In the genomic region with DNA sequence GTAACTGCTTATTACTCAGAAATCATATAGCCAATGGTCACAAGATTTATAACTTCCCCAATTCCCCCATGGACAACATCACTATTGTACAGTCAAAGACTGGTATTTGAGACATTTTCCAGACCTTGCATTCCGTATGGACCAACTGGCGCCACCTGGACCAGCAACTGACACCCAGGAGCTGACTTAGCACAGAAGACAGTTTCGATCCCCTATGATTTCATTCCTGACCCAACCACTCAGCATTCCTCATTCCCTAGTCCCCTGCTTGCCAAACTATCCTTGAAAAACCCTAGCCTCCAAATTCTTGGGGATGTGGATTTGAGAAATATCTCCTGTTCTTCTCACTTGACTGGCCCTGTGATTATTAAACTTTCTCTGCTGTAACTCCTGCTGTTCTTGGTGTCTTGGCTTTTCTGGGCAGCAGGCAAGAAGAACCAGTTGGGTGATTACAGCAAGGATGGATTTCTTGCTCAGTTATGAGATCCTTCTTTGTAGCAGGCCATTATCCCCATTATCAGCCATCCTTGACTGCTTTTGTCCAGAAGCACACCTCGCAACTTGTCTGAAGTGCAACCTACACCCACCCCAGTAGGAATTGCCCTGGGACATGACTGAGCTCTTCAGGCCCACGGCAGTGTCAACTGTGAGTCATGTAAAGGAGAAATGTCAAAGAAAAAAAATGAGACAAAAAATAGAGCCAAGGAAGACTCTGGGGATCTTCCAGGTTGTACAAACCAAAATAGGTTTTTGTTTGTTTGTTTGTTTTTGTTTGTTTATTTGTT, we compare ENCODE assay signal across 27 cellular contexts. TPM values are rescaled to one million over a fixed set of nuclear protein-coding genes. Genes with fewer than 3 reads are reported as not detected.
"Had no signal": no experiment of that assay in that cellular context is flagged by ENCODE, and none has a peak within 500 bp of the region (broad histone marks: within the 10 kb centered on the region; RNA-seq: fewer than 3 reads in every experiment).

No MANE protein-coding gene starts in this region.

- H3K27ac ChIP-seq: cardiac muscle cell, SJCRH30, WERI-Rb-1 had no signal

- H3K9ac ChIP-seq: SK-N-SH had no signal

- H3K27me3 ChIP-seq: cardiac muscle cell had no signal

- H3K4me2 ChIP-seq: SK-N-SH had no signal

- H3K36me3 ChIP-seq: cardiac muscle cell, SJCRH30, WERI-Rb-1 had no signal

- DNase-seq: activated CD4-positive, alpha-beta memory T cell treated with anti-CD3 and anti-CD28 coated beads, Interleukin-2, amount 10 ng/mL, durations not matched to agents 7 days and 5 days; activated CD4-positive, alpha-beta T cell treated with anti-CD3 and anti-CD28 coated beads for 36 hours; activated CD4-positive, alpha-beta T cell treated with anti-CD3 and anti-CD28 coated beads, Interleukin-2, amount 50 U/mL, for 1 hour; activated gamma-delta T cell; activated naive CD4-positive, alpha-beta T cell treated with anti-CD3 and anti-CD28 coated beads for 36 hours; activated T-cell treated with anti-CD3 and anti-CD28 coated beads for 4 hours; activated T-cell treated with anti-CD3 and anti-CD28 coated beads, Interleukin-2, amount 50 U/mL, for 48 hours; amygdala; Kasumi-1; KBM-7; NCI-H1048; NCI-H1417; NCI-H1930; NCI-H524 treated with DMSO at 0.1 percent for 48 hours; NCI-H82; Right ventricle myocardium superior; RPMI8226; SJCRH30; SK-N-SH; T-helper 1 cell; WERI-Rb-1 had no signal

- ATAC-seq: activated CD4-positive, alpha-beta T cell treated with anti-CD3 and anti-CD28 coated beads for 36 hours; activated T-helper 17 cell treated with anti-CD3 and anti-CD28 coated beads, Interleukin-2, amount 50 U/mL, for 72 hours had no signal

- H3K4me3 ChIP-seq: cardiac muscle cell, SJCRH30 had no signal

- H3K9me3 ChIP-seq: SJCRH30, SK-N-SH had no signal

- FAIRE-seq: astrocyte had no signal

- H3K4me1 ChIP-seq: SJCRH30 had no signal

- H3K9me2 ChIP-seq: SK-N-SH had no signal

RNA-seq across cellular contexts. Expression of a gene that starts 40.7 kb away (rescaled TPM):
- total RNA-seq: activated CD4-positive, alpha-beta memory T cell treated with anti-CD3 and anti-CD28 coated beads, Interleukin-2, amount 10 ng/mL, durations not matched to agents 7 days and 5 days; activated CD4-positive, alpha-beta T cell treated with anti-CD3 and anti-CD28 coated beads for 36 hours; activated CD8-positive, alpha-beta memory T cell treated with anti-CD3 and anti-CD28 coated beads for 36 hours; activated naive CD4-positive, alpha-beta T cell treated with anti-CD3 and anti-CD28 coated beads for 36 hours; astrocyte; cardiac muscle cell; OCI-LY7; Right ventricle myocardium superior; SJCRH30; T-helper 2 cell treated with Interferon-gamma antibody and Interleukin-4, amounts not matched to agents 100 ng/mL and 5 ng/mL, for 36 hours had no signal

RNA-seq across cellular contexts. Expression of a gene that starts 49.0 kb away (rescaled TPM):
- total RNA-seq: activated CD4-positive, alpha-beta memory T cell treated with anti-CD3 and anti-CD28 coated beads, Interleukin-2, amount 10 ng/mL, durations not matched to agents 7 days and 5 days; activated CD8-positive, alpha-beta memory T cell treated with anti-CD3 and anti-CD28 coated beads for 36 hours; activated naive CD4-positive, alpha-beta T cell treated with anti-CD3 and anti-CD28 coated beads for 36 hours; Right ventricle myocardium superior; SJCRH30 had no signal
